3 cellular contexts compared by ENCODE assay signal in the genomic region with DNA sequence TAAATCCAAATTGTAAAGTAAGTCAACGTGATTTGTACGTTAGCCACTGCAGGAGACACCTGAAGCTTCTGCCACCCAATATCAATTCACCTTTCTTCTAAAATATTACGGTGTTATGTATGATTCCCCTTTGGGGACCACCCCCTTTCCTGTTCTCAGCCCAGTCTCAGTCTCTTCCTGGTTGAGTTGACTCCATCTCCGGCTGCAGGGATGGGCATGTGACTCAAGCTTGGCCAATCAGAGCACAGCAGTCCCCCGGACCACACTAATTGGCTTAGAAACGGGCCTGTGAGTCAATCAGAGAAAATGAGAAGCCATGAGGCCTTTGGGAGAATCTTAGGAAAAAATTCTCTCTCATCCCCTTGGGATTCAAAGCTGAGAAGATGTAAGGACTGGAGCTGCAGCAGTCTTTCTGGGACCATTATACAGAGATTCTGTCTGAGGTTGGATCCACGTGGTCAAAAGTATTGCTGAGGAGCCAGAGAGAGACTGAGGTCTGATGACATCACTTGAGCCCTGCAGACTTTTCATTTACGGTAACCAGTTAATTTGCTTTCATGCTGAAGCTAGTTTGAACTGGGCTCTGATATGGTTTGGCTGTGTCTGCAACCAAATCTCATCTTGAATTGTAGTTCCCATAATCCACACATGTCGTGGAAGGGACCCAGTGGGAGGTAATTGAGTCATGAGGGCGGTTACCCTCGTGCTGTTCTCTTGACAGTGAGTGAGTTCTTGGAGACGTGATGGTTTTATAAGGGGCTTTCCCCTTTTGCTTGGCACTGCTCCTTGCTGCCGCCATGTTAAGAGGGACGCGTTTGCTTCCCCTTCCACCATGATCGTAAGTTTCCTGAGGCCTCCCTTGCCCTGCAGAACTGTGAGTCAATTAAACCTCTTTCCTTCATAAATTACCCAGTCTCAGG.
TF ChIP-seq lines count a peak whose summit lies in the region.

No MANE protein-coding gene starts in this region.

TF ChIP-seq in A549, 52 proteins besides CTCF, POLR2A, EP300 and RAD21:
- no peak for TF ChIP-seq SMC3 (IDR thresholded peaks at IDR 0.05)
- peak; percentile 51; the same call in 1 of the 2 replicates for TF ChIP-seq USF2 (IDR thresholded peaks at IDR 0.05)
- no peak for TF ChIP-seq REST (IDR thresholded peaks at IDR 0.05)
- no peak for TF ChIP-seq FOXS1 (CRISPR knock-in tag; IDR thresholded peaks at IDR 0.05)
- TF ChIP-seq ELK1 (IDR thresholded peaks at IDR 0.05; ENCODE audit: low read depth, low read length), result no peak
TF ChIP-seq in A549: peak in this region for 1.

TF ChIP-seq in GM23338, 12 proteins besides CTCF, POLR2A, EP300 and RAD21 (continues in another document):
- no peak for TF ChIP-seq REST (IDR thresholded peaks at IDR 0.05; ENCODE audit: unreplicated experiment)
- TF ChIP-seq JUNB (IDR thresholded peaks at IDR 0.05; ENCODE audit: unreplicated experiment), result no peak
- no peak for TF ChIP-seq NANOG (IDR thresholded peaks at IDR 0.05; ENCODE audit: borderline replicate concordance)
- no peak for TF ChIP-seq ZNF462 (CRISPR knock-in tag; IDR thresholded peaks at IDR 0.05)
- no peak for TF ChIP-seq CREB1 (CRISPR knock-in tag; IDR thresholded peaks at IDR 0.05; ENCODE audit: low read depth)
- no peak for TF ChIP-seq ZNF114 (CRISPR knock-in tag; IDR thresholded peaks at IDR 0.05)
- no peak for TF ChIP-seq STAT1 (IDR thresholded peaks at IDR 0.05; ENCODE audit: unreplicated experiment)
- TF ChIP-seq EZH2 (IDR thresholded peaks at IDR 0.05; ENCODE audit: low read depth, unreplicated experiment), result no peak

TF ChIP-seq in endothelial cell of umbilical vein, 7 proteins besides CTCF, POLR2A, EP300 and RAD21:
- no peak for TF ChIP-seq EZH2 (IDR thresholded peaks at IDR 0.05; ENCODE audit: borderline replicate concordance, low read depth, low read length, severe bottlenecking)
- no peak for TF ChIP-seq FOS (IDR thresholded peaks at IDR 0.05; ENCODE audit: borderline replicate concordance, insufficient read depth, low read length)
- no peak for TF ChIP-seq JUN (IDR thresholded peaks at IDR 0.05; ENCODE audit: borderline replicate concordance, insufficient read depth, insufficient read length, low read depth)
- no peak for TF ChIP-seq POLR2AphosphoS5 (IDR thresholded peaks at IDR 0.05; ENCODE audit: insufficient read depth, low read depth, low read length)
- TF ChIP-seq, protein P1, sequence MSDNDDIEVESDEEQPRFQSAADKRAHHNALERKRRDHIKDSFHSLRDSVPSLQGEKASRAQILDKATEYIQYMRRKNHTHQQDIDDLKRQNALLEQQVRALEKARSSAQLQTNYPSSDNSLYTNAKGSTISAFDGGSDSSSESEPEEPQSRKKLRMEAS (IDR thresholded peaks at IDR 0.05; ENCODE audit: insufficient read depth, insufficient read length), result no peak
- TF ChIP-seq GATA2 (IDR thresholded peaks at IDR 0.05; ENCODE audit: insufficient read depth, insufficient read length, low read depth, low read length), result no peak
- TF ChIP-seq MYC (IDR thresholded peaks at IDR 0.05; ENCODE audit: low read depth, low read length), result no peak
